In the genomic region with DNA sequence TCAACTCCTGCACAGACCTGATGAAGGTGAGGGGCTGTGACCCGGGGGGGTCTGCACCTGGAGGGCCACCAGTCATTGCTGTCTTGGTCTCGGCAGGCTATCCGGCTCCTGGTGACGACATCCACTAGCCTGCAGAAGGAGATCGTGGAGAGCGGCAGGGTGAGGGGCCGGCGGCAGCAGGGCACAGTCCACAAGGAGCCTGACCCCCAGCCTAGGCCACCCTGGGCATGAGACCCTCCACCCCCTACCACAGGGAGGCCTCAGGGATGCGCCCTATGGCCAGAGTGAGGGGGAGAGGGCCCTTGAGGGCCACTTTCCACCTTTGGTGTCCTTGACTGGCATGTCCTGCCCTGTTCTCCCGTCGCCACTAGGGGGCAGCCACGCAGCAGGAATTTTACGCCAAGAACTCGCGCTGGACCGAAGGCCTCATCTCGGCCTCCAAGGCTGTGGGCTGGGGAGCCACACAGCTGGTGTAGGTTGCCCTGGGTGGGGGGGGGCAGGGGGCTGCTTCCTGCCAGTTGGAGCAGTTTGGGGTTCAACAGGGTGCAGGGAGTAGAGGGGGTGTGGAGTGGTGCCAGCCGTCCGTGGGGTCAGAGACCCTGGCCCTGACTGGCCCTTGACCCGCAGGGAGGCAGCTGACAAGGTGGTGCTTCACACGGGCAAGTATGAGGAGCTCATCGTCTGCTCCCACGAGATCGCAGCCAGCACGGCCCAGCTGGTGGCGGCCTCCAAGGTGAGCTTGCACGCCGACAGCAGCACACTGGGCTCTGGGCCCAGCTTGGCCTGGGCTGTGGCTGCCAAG, we compare ENCODE assay signal across 1 cellular context.
TF ChIP-seq lines count a peak whose summit lies in the region.

No MANE protein-coding gene starts in this region.

TF ChIP-seq in K562, 482 proteins besides CTCF, POLR2A, EP300 and RAD21 (continued from another document and continues in another):
- TF ChIP-seq, protein P1, sequence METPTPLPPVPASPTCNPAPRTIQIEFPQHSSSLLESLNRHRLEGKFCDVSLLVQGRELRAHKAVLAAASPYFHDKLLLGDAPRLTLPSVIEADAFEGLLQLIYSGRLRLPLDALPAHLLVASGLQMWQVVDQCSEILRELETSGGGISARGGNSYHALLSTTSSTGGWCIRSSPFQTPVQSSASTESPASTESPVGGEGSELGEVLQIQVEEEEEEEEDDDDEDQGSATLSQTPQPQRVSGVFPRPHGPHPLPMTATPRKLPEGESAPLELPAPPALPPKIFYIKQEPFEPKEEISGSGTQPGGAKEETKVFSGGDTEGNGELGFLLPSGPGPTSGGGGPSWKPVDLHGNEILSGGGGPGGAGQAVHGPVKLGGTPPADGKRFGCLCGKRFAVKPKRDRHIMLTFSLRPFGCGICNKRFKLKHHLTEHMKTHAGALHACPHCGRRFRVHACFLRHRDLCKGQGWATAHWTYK (CRISPR knock-in tag; IDR thresholded peaks at IDR 0.05), result no peak
- TF ChIP-seq, protein P2, sequence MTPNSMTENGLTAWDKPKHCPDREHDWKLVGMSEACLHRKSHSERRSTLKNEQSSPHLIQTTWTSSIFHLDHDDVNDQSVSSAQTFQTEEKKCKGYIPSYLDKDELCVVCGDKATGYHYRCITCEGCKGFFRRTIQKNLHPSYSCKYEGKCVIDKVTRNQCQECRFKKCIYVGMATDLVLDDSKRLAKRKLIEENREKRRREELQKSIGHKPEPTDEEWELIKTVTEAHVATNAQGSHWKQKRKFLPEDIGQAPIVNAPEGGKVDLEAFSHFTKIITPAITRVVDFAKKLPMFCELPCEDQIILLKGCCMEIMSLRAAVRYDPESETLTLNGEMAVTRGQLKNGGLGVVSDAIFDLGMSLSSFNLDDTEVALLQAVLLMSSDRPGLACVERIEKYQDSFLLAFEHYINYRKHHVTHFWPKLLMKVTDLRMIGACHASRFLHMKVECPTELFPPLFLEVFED (CRISPR knock-in tag; conservative IDR thresholded peaks at IDR 0.05), result no peak
- no peak for TF ChIP-seq EGR1 (conservative IDR thresholded peaks at IDR 0.05)
- no peak for TF ChIP-seq CBX1 (IDR thresholded peaks at IDR 0.05; ENCODE audit: low read depth)
- no peak for TF ChIP-seq CBFA2T2 (conservative IDR thresholded peaks at IDR 0.05)
- no peak for TF ChIP-seq TOE1 (IDR thresholded peaks at IDR 0.05; ENCODE audit: borderline replicate concordance)
- TF ChIP-seq TOE1 (CRISPR knock-in tag; IDR thresholded peaks at IDR 0.05; ENCODE audit: borderline replicate concordance, low read depth), result no peak
- TF ChIP-seq, protein P3, sequence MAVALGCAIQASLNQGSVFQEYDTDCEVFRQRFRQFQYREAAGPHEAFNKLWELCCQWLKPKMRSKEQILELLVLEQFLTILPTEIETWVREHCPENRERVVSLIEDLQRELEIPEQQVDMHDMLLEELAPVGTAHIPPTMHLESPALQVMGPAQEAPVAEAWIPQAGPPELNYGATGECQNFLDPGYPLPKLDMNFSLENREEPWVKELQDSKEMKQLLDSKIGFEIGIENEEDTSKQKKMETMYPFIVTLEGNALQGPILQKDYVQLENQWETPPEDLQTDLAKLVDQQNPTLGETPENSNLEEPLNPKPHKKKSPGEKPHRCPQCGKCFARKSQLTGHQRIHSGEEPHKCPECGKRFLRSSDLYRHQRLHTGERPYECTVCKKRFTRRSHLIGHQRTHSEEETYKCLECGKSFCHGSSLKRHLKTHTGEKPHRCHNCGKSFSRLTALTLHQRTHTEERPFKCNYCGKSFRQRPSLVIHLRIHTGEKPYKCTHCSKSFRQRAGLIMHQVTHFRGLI (CRISPR knock-in tag; IDR thresholded peaks at IDR 0.05), result no peak
- TF ChIP-seq NCOA2 (IDR thresholded peaks at IDR 0.05; ENCODE audit: partially characterized antibody in 2 of 2), result no peak
- no peak for TF ChIP-seq CREBBP (IDR thresholded peaks at IDR 0.05; ENCODE audit: low read depth, low read length)
- TF ChIP-seq, protein P4, sequence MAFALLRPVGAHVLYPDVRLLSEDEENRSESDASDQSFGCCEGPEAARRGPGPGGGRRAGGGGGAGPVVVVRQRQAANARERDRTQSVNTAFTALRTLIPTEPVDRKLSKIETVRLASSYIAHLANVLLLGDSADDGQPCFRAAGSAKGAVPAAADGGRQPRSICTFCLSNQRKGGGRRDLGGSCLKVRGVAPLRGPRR (CRISPR knock-in tag; IDR thresholded peaks at IDR 0.05), result no peak
- TF ChIP-seq, protein P5, sequence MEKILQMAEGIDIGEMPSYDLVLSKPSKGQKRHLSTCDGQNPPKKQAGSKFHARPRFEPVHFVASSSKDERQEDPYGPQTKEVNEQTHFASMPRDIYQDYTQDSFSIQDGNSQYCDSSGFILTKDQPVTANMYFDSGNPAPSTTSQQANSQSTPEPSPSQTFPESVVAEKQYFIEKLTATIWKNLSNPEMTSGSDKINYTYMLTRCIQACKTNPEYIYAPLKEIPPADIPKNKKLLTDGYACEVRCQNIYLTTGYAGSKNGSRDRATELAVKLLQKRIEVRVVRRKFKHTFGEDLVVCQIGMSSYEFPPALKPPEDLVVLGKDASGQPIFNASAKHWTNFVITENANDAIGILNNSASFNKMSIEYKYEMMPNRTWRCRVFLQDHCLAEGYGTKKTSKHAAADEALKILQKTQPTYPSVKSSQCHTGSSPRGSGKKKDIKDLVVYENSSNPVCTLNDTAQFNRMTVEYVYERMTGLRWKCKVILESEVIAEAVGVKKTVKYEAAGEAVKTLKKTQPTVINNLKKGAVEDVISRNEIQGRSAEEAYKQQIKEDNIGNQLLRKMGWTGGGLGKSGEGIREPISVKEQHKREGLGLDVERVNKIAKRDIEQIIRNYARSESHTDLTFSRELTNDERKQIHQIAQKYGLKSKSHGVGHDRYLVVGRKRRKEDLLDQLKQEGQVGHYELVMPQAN (IDR thresholded peaks at IDR 0.05; ENCODE audit: borderline replicate concordance), result no peak
- TF ChIP-seq MCM7 (IDR thresholded peaks at IDR 0.05), result no peak
- TF ChIP-seq, protein P6, sequence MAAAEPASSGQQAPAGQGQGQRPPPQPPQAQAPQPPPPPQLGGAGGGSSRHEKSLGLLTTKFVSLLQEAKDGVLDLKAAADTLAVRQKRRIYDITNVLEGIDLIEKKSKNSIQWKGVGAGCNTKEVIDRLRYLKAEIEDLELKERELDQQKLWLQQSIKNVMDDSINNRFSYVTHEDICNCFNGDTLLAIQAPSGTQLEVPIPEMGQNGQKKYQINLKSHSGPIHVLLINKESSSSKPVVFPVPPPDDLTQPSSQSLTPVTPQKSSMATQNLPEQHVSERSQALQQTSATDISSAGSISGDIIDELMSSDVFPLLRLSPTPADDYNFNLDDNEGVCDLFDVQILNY (CRISPR knock-in tag; IDR thresholded peaks at IDR 0.05), result no peak
- TF ChIP-seq SAP30 (IDR thresholded peaks at IDR 0.05; ENCODE audit: borderline replicate concordance, insufficient read depth, low read depth, low read length, poor library complexity, severe bottlenecking), result no peak
- TF ChIP-seq FOSL1 (tag; conservative IDR thresholded peaks at IDR 0.05), result no peak
- no peak for TF ChIP-seq PHF21A (IDR thresholded peaks at IDR 0.05; ENCODE audit: borderline replicate concordance, low read depth)
- TF ChIP-seq ZBTB17 (CRISPR knock-in tag; IDR thresholded peaks at IDR 0.05), result 0 out of 2 replicates have a peak, but pooled peaks have one; percentile 36
- TF ChIP-seq RAD51 (IDR thresholded peaks at IDR 0.05; ENCODE audit: borderline replicate concordance, low read depth), result no peak
- no peak for TF ChIP-seq ZNF431 (CRISPR knock-in tag; IDR thresholded peaks at IDR 0.05)
- TF ChIP-seq MYNN (IDR thresholded peaks at IDR 0.05), result peak; percentile 64; the same call in 1 of the 2 replicates
- TF ChIP-seq MYNN (CRISPR knock-in tag; IDR thresholded peaks at IDR 0.05), result no peak
- TF ChIP-seq SMAD4 (CRISPR knock-in tag; conservative IDR thresholded peaks at IDR 0.05), result no peak
- TF ChIP-seq ZNF316 (IDR thresholded peaks at IDR 0.05), result no peak
- TF ChIP-seq, protein P7, sequence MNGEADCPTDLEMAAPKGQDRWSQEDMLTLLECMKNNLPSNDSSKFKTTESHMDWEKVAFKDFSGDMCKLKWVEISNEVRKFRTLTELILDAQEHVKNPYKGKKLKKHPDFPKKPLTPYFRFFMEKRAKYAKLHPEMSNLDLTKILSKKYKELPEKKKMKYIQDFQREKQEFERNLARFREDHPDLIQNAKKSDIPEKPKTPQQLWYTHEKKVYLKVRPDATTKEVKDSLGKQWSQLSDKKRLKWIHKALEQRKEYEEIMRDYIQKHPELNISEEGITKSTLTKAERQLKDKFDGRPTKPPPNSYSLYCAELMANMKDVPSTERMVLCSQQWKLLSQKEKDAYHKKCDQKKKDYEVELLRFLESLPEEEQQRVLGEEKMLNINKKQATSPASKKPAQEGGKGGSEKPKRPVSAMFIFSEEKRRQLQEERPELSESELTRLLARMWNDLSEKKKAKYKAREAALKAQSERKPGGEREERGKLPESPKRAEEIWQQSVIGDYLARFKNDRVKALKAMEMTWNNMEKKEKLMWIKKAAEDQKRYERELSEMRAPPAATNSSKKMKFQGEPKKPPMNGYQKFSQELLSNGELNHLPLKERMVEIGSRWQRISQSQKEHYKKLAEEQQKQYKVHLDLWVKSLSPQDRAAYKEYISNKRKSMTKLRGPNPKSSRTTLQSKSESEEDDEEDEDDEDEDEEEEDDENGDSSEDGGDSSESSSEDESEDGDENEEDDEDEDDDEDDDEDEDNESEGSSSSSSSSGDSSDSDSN (IDR thresholded peaks at IDR 0.05; ENCODE audit: borderline replicate concordance in 1 of 2, low read depth in 2 of 2, low read length in 2 of 2), result 0 out of 4 replicates have a peak, but pooled peaks of 1 of the 2 experiments have one; percentile 46
- TF ChIP-seq XRCC5 (IDR thresholded peaks at IDR 0.05; ENCODE audit: low read depth, low read length), result 0 out of 2 replicates have a peak, but pooled peaks have one; percentile 53
- TF ChIP-seq IRF2 (CRISPR knock-in tag; IDR thresholded peaks at IDR 0.05), result no peak
- no peak for TF ChIP-seq ATF1 (CRISPR knock-in tag; IDR thresholded peaks at IDR 0.05)
- TF ChIP-seq ATF1 (tag; IDR thresholded peaks at IDR 0.05), result 0 out of 2 replicates have a peak, but pooled peaks have one; percentile 7
- no peak for TF ChIP-seq ZNF134 (CRISPR knock-in tag; conservative IDR thresholded peaks at IDR 0.05)
- TF ChIP-seq TAF7 (tag; IDR thresholded peaks at IDR 0.05), result no peak
- peak; percentile 67; the same call in 1 of the 2 replicates for TF ChIP-seq ARID2 (IDR thresholded peaks at IDR 0.05)
- no peak for TF ChIP-seq PCBP1 (IDR thresholded peaks at IDR 0.05; ENCODE audit: low read depth, low read length, poor library complexity, severe bottlenecking)
- TF ChIP-seq ZNF263 (CRISPR knock-in tag; IDR thresholded peaks at IDR 0.05; ENCODE audit: borderline replicate concordance), result no peak; the same call in 1 of the 2 replicates
- TF ChIP-seq EP400 (IDR thresholded peaks at IDR 0.05), result no peak
- TF ChIP-seq SREBF1 (IDR thresholded peaks at IDR 0.05; ENCODE audit: borderline replicate concordance, low read depth, low read length), result no peak
- no peak for TF ChIP-seq HNRNPL (IDR thresholded peaks at IDR 0.05; ENCODE audit: low read depth, low read length)
- TF ChIP-seq, protein P8, sequence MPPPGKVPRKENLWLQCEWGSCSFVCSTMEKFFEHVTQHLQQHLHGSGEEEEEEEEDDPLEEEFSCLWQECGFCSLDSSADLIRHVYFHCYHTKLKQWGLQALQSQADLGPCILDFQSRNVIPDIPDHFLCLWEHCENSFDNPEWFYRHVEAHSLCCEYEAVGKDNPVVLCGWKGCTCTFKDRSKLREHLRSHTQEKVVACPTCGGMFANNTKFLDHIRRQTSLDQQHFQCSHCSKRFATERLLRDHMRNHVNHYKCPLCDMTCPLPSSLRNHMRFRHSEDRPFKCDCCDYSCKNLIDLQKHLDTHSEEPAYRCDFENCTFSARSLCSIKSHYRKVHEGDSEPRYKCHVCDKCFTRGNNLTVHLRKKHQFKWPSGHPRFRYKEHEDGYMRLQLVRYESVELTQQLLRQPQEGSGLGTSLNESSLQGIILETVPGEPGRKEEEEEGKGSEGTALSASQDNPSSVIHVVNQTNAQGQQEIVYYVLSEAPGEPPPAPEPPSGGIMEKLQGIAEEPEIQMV (tag; conservative IDR thresholded peaks at IDR 0.05; ENCODE audit: low read depth), result no peak
- TF ChIP-seq JUN (IDR thresholded peaks at IDR 0.05; ENCODE audit: borderline replicate concordance, low read depth, low read length), result no peak
- no peak for TF ChIP-seq JUN (CRISPR knock-in tag; IDR thresholded peaks at IDR 0.05; ENCODE audit: borderline replicate concordance)
- no peak for TF ChIP-seq NEUROD1 (IDR thresholded peaks at IDR 0.05; ENCODE audit: borderline replicate concordance, low read depth, low read length, partially characterized antibody)
- TF ChIP-seq, protein P9, sequence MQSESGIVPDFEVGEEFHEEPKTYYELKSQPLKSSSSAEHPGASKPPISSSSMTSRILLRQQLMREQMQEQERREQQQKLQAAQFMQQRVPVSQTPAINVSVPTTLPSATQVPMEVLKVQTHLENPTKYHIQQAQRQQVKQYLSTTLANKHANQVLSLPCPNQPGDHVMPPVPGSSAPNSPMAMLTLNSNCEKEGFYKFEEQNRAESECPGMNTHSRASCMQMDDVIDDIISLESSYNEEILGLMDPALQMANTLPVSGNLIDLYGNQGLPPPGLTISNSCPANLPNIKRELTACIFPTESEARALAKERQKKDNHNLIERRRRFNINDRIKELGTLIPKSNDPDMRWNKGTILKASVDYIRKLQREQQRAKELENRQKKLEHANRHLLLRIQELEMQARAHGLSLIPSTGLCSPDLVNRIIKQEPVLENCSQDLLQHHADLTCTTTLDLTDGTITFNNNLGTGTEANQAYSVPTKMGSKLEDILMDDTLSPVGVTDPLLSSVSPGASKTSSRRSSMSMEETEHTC (IDR thresholded peaks at IDR 0.05), result no peak
- no peak for TF ChIP-seq TCFL5 (CRISPR knock-in tag; conservative IDR thresholded peaks at IDR 0.05)
- no peak for TF ChIP-seq TCF7 (IDR thresholded peaks at IDR 0.05; ENCODE audit: borderline replicate concordance)
- TF ChIP-seq, protein P10, sequence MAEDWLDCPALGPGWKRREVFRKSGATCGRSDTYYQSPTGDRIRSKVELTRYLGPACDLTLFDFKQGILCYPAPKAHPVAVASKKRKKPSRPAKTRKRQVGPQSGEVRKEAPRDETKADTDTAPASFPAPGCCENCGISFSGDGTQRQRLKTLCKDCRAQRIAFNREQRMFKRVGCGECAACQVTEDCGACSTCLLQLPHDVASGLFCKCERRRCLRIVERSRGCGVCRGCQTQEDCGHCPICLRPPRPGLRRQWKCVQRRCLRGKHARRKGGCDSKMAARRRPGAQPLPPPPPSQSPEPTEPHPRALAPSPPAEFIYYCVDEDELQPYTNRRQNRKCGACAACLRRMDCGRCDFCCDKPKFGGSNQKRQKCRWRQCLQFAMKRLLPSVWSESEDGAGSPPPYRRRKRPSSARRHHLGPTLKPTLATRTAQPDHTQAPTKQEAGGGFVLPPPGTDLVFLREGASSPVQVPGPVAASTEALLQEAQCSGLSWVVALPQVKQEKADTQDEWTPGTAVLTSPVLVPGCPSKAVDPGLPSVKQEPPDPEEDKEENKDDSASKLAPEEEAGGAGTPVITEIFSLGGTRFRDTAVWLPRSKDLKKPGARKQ (CRISPR knock-in tag; IDR thresholded peaks at IDR 0.05), result no peak
- no peak for TF ChIP-seq LARP7 (IDR thresholded peaks at IDR 0.05)
- peak; percentile 89 for TF ChIP-seq STAG1 (CRISPR knock-in tag; IDR thresholded peaks at IDR 0.05; ENCODE audit: borderline replicate concordance)
- peak; percentile 17 for TF ChIP-seq POLR2G (IDR thresholded peaks at IDR 0.05; ENCODE audit: low read depth, low read length)
- TF ChIP-seq, protein P11, sequence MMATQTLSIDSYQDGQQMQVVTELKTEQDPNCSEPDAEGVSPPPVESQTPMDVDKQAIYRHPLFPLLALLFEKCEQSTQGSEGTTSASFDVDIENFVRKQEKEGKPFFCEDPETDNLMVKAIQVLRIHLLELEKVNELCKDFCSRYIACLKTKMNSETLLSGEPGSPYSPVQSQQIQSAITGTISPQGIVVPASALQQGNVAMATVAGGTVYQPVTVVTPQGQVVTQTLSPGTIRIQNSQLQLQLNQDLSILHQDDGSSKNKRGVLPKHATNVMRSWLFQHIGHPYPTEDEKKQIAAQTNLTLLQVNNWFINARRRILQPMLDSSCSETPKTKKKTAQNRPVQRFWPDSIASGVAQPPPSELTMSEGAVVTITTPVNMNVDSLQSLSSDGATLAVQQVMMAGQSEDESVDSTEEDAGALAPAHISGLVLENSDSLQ (IDR thresholded peaks at IDR 0.05), result peak; percentile 52
